8 cellular contexts compared by ENCODE assay signal in genomic region chr17:2395258-2396170, GRCh38. TPM values are rescaled to one million over a fixed set of nuclear protein-coding genes. Genes with fewer than 3 reads are reported as not detected.
DNase-seq lines count a peak whose midpoint lies in the region; ATAC-seq lines count a peak whose summit lies in the region.

No MANE protein-coding gene starts in this region.

- H3K27me3 Mint-ChIP-seq in activated T-cell treated with anti-CD3 and anti-CD28 coated beads, Interleukin-2, amount 50 U/mL, for 24 hours: no peaks in the 10 kb centered on the region
- no peaks in the 10 kb centered on the region for H3K27me3 Mint-ChIP-seq in activated naive CD8-positive, alpha-beta T cell treated with anti-CD3 and anti-CD28 coated beads, Interleukin-2, amount 10 ng/mL, durations not matched to agents 7 days and 5 days

- H3K36me3 Mint-ChIP-seq in activated T-cell treated with anti-CD3 and anti-CD28 coated beads, Interleukin-2, amount 50 U/mL, for 24 hours (ENCODE audit: low read depth): peaks cover 21% of the 10 kb centered on the region
- peaks cover 8% of the 10 kb centered on the region for H3K36me3 Mint-ChIP-seq in activated naive CD8-positive, alpha-beta T cell treated with anti-CD3 and anti-CD28 coated beads, Interleukin-2, amount 10 ng/mL, durations not matched to agents 7 days and 5 days

- H3K9me3 Mint-ChIP-seq in activated T-cell treated with anti-CD3 and anti-CD28 coated beads, Interleukin-2, amount 50 U/mL, for 24 hours: no peaks in the 10 kb centered on the region
- H3K9me3 Mint-ChIP-seq in activated naive CD8-positive, alpha-beta T cell treated with anti-CD3 and anti-CD28 coated beads, Interleukin-2, amount 10 ng/mL, durations not matched to agents 7 days and 5 days: no peaks in the 10 kb centered on the region

- peak overlapping the region in 4 of 5 donors; percentile 38 to 82 (median 78) for H3K9ac ChIP-seq in subcutaneous abdominal adipose tissue (ENCODE audit: low read length in 5 of 5)

- H3K4me1 Mint-ChIP-seq in activated T-cell treated with anti-CD3 and anti-CD28 coated beads, Interleukin-2, amount 50 U/mL, for 24 hours (ENCODE audit: low read depth): peaks cover 65% of the 10 kb centered on the region
- H3K4me1 Mint-ChIP-seq in activated naive CD8-positive, alpha-beta T cell treated with anti-CD3 and anti-CD28 coated beads, Interleukin-2, amount 10 ng/mL, durations not matched to agents 7 days and 5 days: peaks cover 44% of the 10 kb centered on the region

- no peaks in the 10 kb centered on the region for H3K27me3 ChIP-seq in subcutaneous abdominal adipose tissue (ENCODE audit: control insufficient read depth in 5 of 5, insufficient read depth in 4 of 5, low read length in 5 of 5)

- no peaks in the 10 kb centered on the region for H3K9me3 ChIP-seq in subcutaneous abdominal adipose tissue (ENCODE audit: control insufficient read depth in 5 of 5, low read length in 5 of 5)

- peak overlapping the region; percentile 96 for H3K27ac ChIP-seq in subcutaneous abdominal adipose tissue (ENCODE audit: low read depth, low read length)

- DNase-seq in activated T-cell treated with anti-CD3 and anti-CD28 coated beads, Interleukin-2, amount 50 U/mL, for 24 hours: no peak
- no peak for DNase-seq in activated T-cell treated with anti-CD3 and anti-CD28 coated beads, Interleukin-2, amount 50 U/mL, for 48 hours
- DNase-seq in activated naive CD8-positive, alpha-beta T cell treated with anti-CD3 and anti-CD28 coated beads, Interleukin-2, amount 10 ng/mL, durations not matched to agents 7 days and 5 days: no peak
- peak; percentile 65 for DNase-seq in iris pigment epithelial cell (ENCODE audit: low read depth)
- no peak for DNase-seq in NCI-H345 treated with DMSO at 0.1 percent for 48 hours (lab: John Stamatoyannopoulos, UW; ENCODE audit: unreplicated experiment)
- DNase-seq in activated CD8-positive, alpha-beta memory T cell treated with anti-CD3 and anti-CD28 coated beads for 24 hours: no peak

- POLR2A ChIA-PET in activated naive CD8-positive, alpha-beta T cell treated with anti-CD3 and anti-CD28 coated beads, Interleukin-2, amount 10 ng/mL, durations not matched to agents 7 days and 5 days (lab: Charles Lee): no interaction called here

- peak overlapping the region in 4 of 5 donors; percentile 45 to 53 (median 48) for H3K4me3 ChIP-seq in subcutaneous abdominal adipose tissue (ENCODE audit: low read depth in 1 of 5, low read length in 5 of 5)

- peaks cover 38 to 89% (median 71%) of the 10 kb centered on the region in 5 donors for H3K4me1 ChIP-seq in subcutaneous abdominal adipose tissue (ENCODE audit: control insufficient read depth in 5 of 5, insufficient read depth in 5 of 5, low read length in 5 of 5)

- ATAC-seq in activated naive CD8-positive, alpha-beta T cell treated with anti-CD3 and anti-CD28 coated beads, Interleukin-2, amount 10 ng/mL, durations not matched to agents 7 days and 5 days (ENCODE audit: low read depth): no peak
- no peak for ATAC-seq in HG03025 (IDR thresholded peaks at IDR 0.05; ENCODE audit: low FRiP score, unreplicated experiment)

- H3K27ac Mint-ChIP-seq in activated T-cell treated with anti-CD3 and anti-CD28 coated beads, Interleukin-2, amount 50 U/mL, for 24 hours: peak overlapping the region; percentile 56
- peak overlapping the region; percentile 76 for H3K27ac Mint-ChIP-seq in activated naive CD8-positive, alpha-beta T cell treated with anti-CD3 and anti-CD28 coated beads, Interleukin-2, amount 10 ng/mL, durations not matched to agents 7 days and 5 days

- peak overlapping the region; percentile 95 for H3K4me3 Mint-ChIP-seq in activated T-cell treated with anti-CD3 and anti-CD28 coated beads, Interleukin-2, amount 50 U/mL, for 24 hours
- peak overlapping the region; percentile 66 for H3K4me3 Mint-ChIP-seq in activated naive CD8-positive, alpha-beta T cell treated with anti-CD3 and anti-CD28 coated beads, Interleukin-2, amount 10 ng/mL, durations not matched to agents 7 days and 5 days

- no peaks in the 10 kb centered on the region for H3K36me3 ChIP-seq in subcutaneous abdominal adipose tissue (ENCODE audit: control insufficient read depth in 5 of 5, insufficient read depth in 5 of 5, low read length in 5 of 5)

RNA-seq across cellular contexts. Expression of gene MNT, which starts 5.3 kb away (rescaled TPM):
- total RNA-seq in activated naive CD8-positive, alpha-beta T cell treated with anti-CD3 and anti-CD28 coated beads, Interleukin-2, amount 10 ng/mL, durations not matched to agents 7 days and 5 days: 10 to 100 TPM; 35.6 to 38.6 TPM

RNA-seq across cellular contexts. Expression of gene SGSM2, which starts 58.2 kb away (rescaled TPM):
- 100 to 1,000 TPM; 116 to 131 TPM for total RNA-seq in activated naive CD8-positive, alpha-beta T cell treated with anti-CD3 and anti-CD28 coated beads, Interleukin-2, amount 10 ng/mL, durations not matched to agents 7 days and 5 days

RNA-seq across cellular contexts. Expression of gene TSR1, which starts 59.3 kb away (rescaled TPM):
- total RNA-seq in activated naive CD8-positive, alpha-beta T cell treated with anti-CD3 and anti-CD28 coated beads, Interleukin-2, amount 10 ng/mL, durations not matched to agents 7 days and 5 days: 10 to 100 TPM; 27.8 to 30.2 TPM
